ENCODE assay signal across 9 cellular contexts in the genomic region with DNA sequence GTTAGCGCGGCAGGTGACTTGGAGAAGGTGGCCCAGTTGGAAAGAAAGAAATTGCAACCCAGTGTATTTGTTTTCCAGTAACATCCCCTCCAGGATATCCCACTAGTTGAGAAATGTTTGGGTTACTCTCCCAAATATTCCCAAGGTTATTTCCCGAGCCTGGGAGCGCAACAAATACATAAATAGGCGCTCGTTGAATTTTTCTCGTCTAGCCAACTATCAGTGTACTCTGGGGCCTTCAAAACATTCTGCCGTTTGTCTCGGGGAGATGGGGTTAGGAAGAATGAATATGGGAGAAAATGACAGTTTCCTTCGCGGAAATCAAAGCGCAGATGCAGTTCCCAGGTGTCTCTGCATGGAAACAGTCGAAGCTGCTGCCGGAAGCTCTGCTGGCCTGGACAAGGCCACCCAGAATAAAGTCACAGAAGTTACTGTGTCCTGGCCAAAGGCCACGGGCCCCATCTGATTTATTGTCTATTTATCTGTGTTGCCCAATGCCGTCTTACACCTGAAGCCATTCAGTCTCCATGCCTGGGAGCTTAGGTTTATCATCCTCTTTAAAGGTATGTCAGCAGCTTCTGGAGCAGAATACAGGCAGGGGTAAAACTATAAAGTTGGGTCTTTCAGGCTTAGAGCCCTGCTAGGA. TPM values are rescaled to one million over a fixed set of nuclear protein-coding genes. Genes with fewer than 3 reads are reported as not detected.
A peak's percentile ranks its signal among the peaks of the same experiment; 100 is the strongest.
DNase-seq lines count a peak whose midpoint lies in the region; ATAC-seq, FAIRE-seq and TF ChIP-seq lines count a peak whose summit lies in the region.
"Had no signal": no experiment of that assay in that cellular context is flagged by ENCODE, and none has a peak within 500 bp of the region (broad histone marks: within the 10 kb centered on the region; RNA-seq: fewer than 3 reads in every experiment).

No MANE protein-coding gene starts in this region.

- no peaks in the 10 kb centered on the region for H3K36me3 ChIP-seq in keratinocyte (ENCODE audit: control insufficient read depth in 2 of 2, extremely low read depth in 1 of 2, insufficient read depth in 2 of 2, low read length in 2 of 2)
- no peaks in the 10 kb centered on the region for H3K36me3 ChIP-seq in spleen

- peaks cover 6% of the 10 kb centered on the region for H3K4me1 ChIP-seq in keratinocyte (ENCODE audit: control insufficient read depth, extremely low read depth, insufficient read depth, low read length)
- peaks cover 2 to 24% (median 15%) of the 10 kb centered on the region in 6 donors for H3K4me1 ChIP-seq in spleen

- FAIRE-seq in keratinocyte (lab: Jason Lieb, UNC): no peak

- peak; percentile 25 for DNase-seq in NCI-H510A treated with DMSO at 0.1 percent for 48 hours (lab: John Stamatoyannopoulos, UW)
- no peak for DNase-seq in NCI-H510A (lab: John Stamatoyannopoulos, UW)
- DNase-seq in activated naive CD8-positive, alpha-beta T cell treated with anti-CD3 and anti-CD28 coated beads, Interleukin-2, amount 50 U/mL, for 24 hours: no peak
- DNase-seq in keratinocyte (ENCODE audit: low read depth, low spot score): no peak
- DNase-seq in spleen: no peak
- DNase-seq in COLO829 (ENCODE audit: low spot score): no peak
- no peak for DNase-seq in NCI-H2029 (lab: John Stamatoyannopoulos, UW)
- DNase-seq in pons (ENCODE audit: low spot score): no peak

- H3K27me3 ChIP-seq in keratinocyte (ENCODE audit: control insufficient read depth, extremely low read depth, insufficient read depth, low read length) (peaks cover 16% of the 10 kb centered on the region), spleen (replicated peaks in 1 of 7) (peaks cover 0 to 28% (median 6%) of the 10 kb centered on the region in 7 donors)

- intact Hi-C loops in spleen (cut with DNase I; ENCODE audit: low total_unique reads): no loop called here

- TF ChIP-seq CTCF in keratinocyte (optimal IDR thresholded peaks at IDR 0.05 in 1 of 3, IDR thresholded peaks at IDR 0.05 in 1 of 3, conservative IDR thresholded peaks at IDR 0.05 in 1 of 3; ENCODE audit: extremely low read depth in 1 of 3, insufficient read depth in 2 of 3, low read length in 3 of 3) (no peak), spleen (IDR thresholded peaks at IDR 0.05 in 8 of 11, conservative IDR thresholded peaks at IDR 0.05 in 3 of 11) (no peak)

- peak overlapping the region; percentile 18 for H3K4me3 Mint-ChIP-seq in activated naive CD8-positive, alpha-beta T cell treated with anti-CD3 and anti-CD28 coated beads, Interleukin-2, amount 50 U/mL, for 24 hours

- H3K36me3 Mint-ChIP-seq in activated naive CD8-positive, alpha-beta T cell treated with anti-CD3 and anti-CD28 coated beads, Interleukin-2, amount 50 U/mL, for 24 hours (ENCODE audit: low read depth): no peaks in the 10 kb centered on the region

- TF ChIP-seq POLR2A in spleen (IDR thresholded peaks at IDR 0.05): no peak

- H3K9me1 ChIP-seq in keratinocyte (ENCODE audit: control insufficient read depth, extremely low read depth, insufficient read depth, low read length): no peaks in the 10 kb centered on the region

- no peak overlapping the region for H3K27ac Mint-ChIP-seq in activated naive CD8-positive, alpha-beta T cell treated with anti-CD3 and anti-CD28 coated beads, Interleukin-2, amount 50 U/mL, for 24 hours

- H3K27ac ChIP-seq in keratinocyte (ENCODE audit: control insufficient read depth, insufficient read depth, low read length): no peak overlapping the region
- H3K27ac ChIP-seq in spleen: peak overlapping the region in 7 of 8 donors; percentile 74 to 87 (median 83)
- H3K27ac ChIP-seq: KMS-11 had no signal

- H3K4me1 Mint-ChIP-seq in activated naive CD8-positive, alpha-beta T cell treated with anti-CD3 and anti-CD28 coated beads, Interleukin-2, amount 50 U/mL, for 24 hours: peaks cover 5% of the 10 kb centered on the region

- H3K9me3 ChIP-seq in keratinocyte (ENCODE audit: control insufficient read depth, low read depth, low read length): no peaks in the 10 kb centered on the region
- no peaks in the 10 kb centered on the region for H3K9me3 ChIP-seq in spleen

- H3K4me2 ChIP-seq in keratinocyte (ENCODE audit: control insufficient read depth, extremely low read depth, insufficient read depth, low read depth, low read length): peak overlapping the region; percentile 90
- H3K4me2 ChIP-seq: KMS-11 had no signal

- ATAC-seq in activated naive CD8-positive, alpha-beta T cell treated with anti-CD3 and anti-CD28 coated beads, Interleukin-2, amount 50 U/mL, for 24 hours: no peak

- H3K27me3 Mint-ChIP-seq in activated naive CD8-positive, alpha-beta T cell treated with anti-CD3 and anti-CD28 coated beads, Interleukin-2, amount 50 U/mL, for 24 hours: peaks cover 16% of the 10 kb centered on the region

- H2AFZ ChIP-seq in keratinocyte (ENCODE audit: control insufficient read depth, low read length): no peak overlapping the region

- H3K4me3 ChIP-seq in keratinocyte (ENCODE audit: control insufficient read depth in 2 of 3, extremely low read depth in 1 of 3, insufficient read depth in 2 of 3, low read depth in 1 of 3, low read length in 3 of 3) (peak overlapping the region in 2 of 3 experiments; percentile 61 to 66), spleen (peak overlapping the region; percentile 45 to 84 (median 69))

- no peaks in the 10 kb centered on the region for H3K79me2 ChIP-seq in keratinocyte (ENCODE audit: control insufficient read depth, insufficient read depth, low read length)

- H4K20me1 ChIP-seq in keratinocyte (ENCODE audit: control insufficient read depth, extremely low read depth, insufficient read depth, low read length): no peaks in the 10 kb centered on the region

- WGBS in spleen, 5 donors: 64 to 79% (median 69%) methylated on average over 16 of the region's 16 CpGs

- dilution Hi-C loops in keratinocyte (cut with MboI; ENCODE audit: extremely low pct_ligation_motif_present, low sequenced_read_pairs): no loop called here

- H3K9me3 Mint-ChIP-seq in activated naive CD8-positive, alpha-beta T cell treated with anti-CD3 and anti-CD28 coated beads, Interleukin-2, amount 50 U/mL, for 24 hours: no peaks in the 10 kb centered on the region

- no peak overlapping the region for H3K9ac ChIP-seq in keratinocyte (ENCODE audit: control insufficient read depth, extremely low read depth, insufficient read depth, low read length)
- H3K9ac ChIP-seq: KMS-11 had no signal

RNA-seq across cellular contexts. Expression of a gene that starts 1.0 kb away (rescaled TPM):
- polyA plus RNA-seq in keratinocyte: 0.68 to 0.97 TPM (median 0.72 TPM) in 3 replicates
- 0.10 TPM for polyA plus RNA-seq in keratinocyte (2011; ENCODE audit: low read depth)
- polyA plus RNA-seq in keratinocyte (2011; cell fraction: cytosol; rRNA removed): 0.79 and 0.97 TPM in 2 replicates
- polyA plus RNA-seq in keratinocyte (2011; cell fraction: nucleus; rRNA removed): 0.73 and 0.90 TPM in 2 replicates
- polyA plus RNA-seq in keratinocyte (2012; ENCODE audit: low replicate concordance): 0.47 and 0.76 TPM in 2 replicates
- 0.33 to 0.66 TPM (median 0.64 TPM) in 3 replicates for polyA minus RNA-seq in keratinocyte
- polyA minus RNA-seq in keratinocyte (2011; cell fraction: cytosol; rRNA and poly(A)+ RNA removed): not detected
- polyA minus RNA-seq in keratinocyte (2011; cell fraction: nucleus; rRNA and poly(A)+ RNA removed): 0.21 and 0.23 TPM in 2 replicates
- total RNA-seq in spleen: 10 to 100 TPM; 26.7 to 80.0 (median 51.5) TPM
- polyA plus RNA-seq in spleen: 10 to 100 TPM; 14.3 to 58.6 (median 15.5) TPM

RNA-seq across cellular contexts. Expression of a gene that starts 57.0 kb away (rescaled TPM):
- polyA plus RNA-seq in keratinocyte: 0.43 to 0.75 TPM (median 0.73 TPM) in 3 replicates
- not detected for polyA plus RNA-seq in keratinocyte (2011; ENCODE audit: low read depth)
- 0.44 and 0.46 TPM in 2 replicates for polyA plus RNA-seq in keratinocyte (2011; cell fraction: cytosol; rRNA removed)
- polyA plus RNA-seq in keratinocyte (2011; cell fraction: nucleus; rRNA removed): 2.1 and 2.4 TPM in 2 replicates
- polyA plus RNA-seq in keratinocyte (2012; ENCODE audit: low replicate concordance): 0.38 and 0.41 TPM in 2 replicates
- polyA minus RNA-seq in keratinocyte: 0.66 to 1.2 TPM (median 0.80 TPM) in 3 replicates
- 3.3 TPM for polyA minus RNA-seq in keratinocyte (2011; cell fraction: cytosol; rRNA and poly(A)+ RNA removed)
- 0.53 and 1.8 TPM in 2 replicates for polyA minus RNA-seq in keratinocyte (2011; cell fraction: nucleus; rRNA and poly(A)+ RNA removed)
- 10 to 100 TPM; 14.0 to 27.2 (median 16.3) TPM for total RNA-seq in spleen
- polyA plus RNA-seq in spleen: 1 to 10 TPM; 4.8 to 8.3 (median 6.1) TPM
